1 cellular context compared by ENCODE assay signal in genomic region chr7:16982640-16983103, GRCh38.
TF ChIP-seq lines count a peak whose summit lies in the region.

No MANE protein-coding gene starts in this region.

TF ChIP-seq in HEK293, 187 proteins besides CTCF, POLR2A, EP300 and RAD21 (continued from another document):
- no peak for TF ChIP-seq ZNF114 (tag by site-specific recombination; IDR thresholded peaks at IDR 0.05)
- TF ChIP-seq ATF2 (tag by site-specific recombination; IDR thresholded peaks at IDR 0.05; ENCODE audit: low read depth), result no peak
- no peak for TF ChIP-seq YY2 (tag by site-specific recombination; IDR thresholded peaks at IDR 0.05)
- no peak for TF ChIP-seq HOXD13 (CRISPR knock-in tag; IDR thresholded peaks at IDR 0.05; ENCODE audit: borderline replicate concordance)
- no peak for TF ChIP-seq GLI2 (tag by site-specific recombination; IDR thresholded peaks at IDR 0.05; ENCODE audit: borderline replicate concordance, low read depth)
- no peak for TF ChIP-seq HOXC10 (CRISPR knock-in tag; IDR thresholded peaks at IDR 0.05)
- TF ChIP-seq PRDM2 (tag by site-specific recombination; IDR thresholded peaks at IDR 0.05; ENCODE audit: borderline replicate concordance), result no peak
- TF ChIP-seq BCL11B (tag by site-specific recombination; IDR thresholded peaks at IDR 0.05; ENCODE audit: low read depth), result no peak
- no peak for TF ChIP-seq KLF8 (tag by site-specific recombination; IDR thresholded peaks at IDR 0.05)
- peak; percentile 96 for TF ChIP-seq ZNF654 (tag by site-specific recombination; IDR thresholded peaks at IDR 0.05; ENCODE audit: low read depth)
- no peak for TF ChIP-seq ZNF785 (tag by site-specific recombination; IDR thresholded peaks at IDR 0.05)
- no peak for TF ChIP-seq ZNF596 (tag by site-specific recombination; IDR thresholded peaks at IDR 0.05)
- no peak for TF ChIP-seq ZNF791 (tag by site-specific recombination; IDR thresholded peaks at IDR 0.05)
- TF ChIP-seq ZBTB21 (tag by site-specific recombination; IDR thresholded peaks at IDR 0.05), result no peak
- TF ChIP-seq, protein P1, sequence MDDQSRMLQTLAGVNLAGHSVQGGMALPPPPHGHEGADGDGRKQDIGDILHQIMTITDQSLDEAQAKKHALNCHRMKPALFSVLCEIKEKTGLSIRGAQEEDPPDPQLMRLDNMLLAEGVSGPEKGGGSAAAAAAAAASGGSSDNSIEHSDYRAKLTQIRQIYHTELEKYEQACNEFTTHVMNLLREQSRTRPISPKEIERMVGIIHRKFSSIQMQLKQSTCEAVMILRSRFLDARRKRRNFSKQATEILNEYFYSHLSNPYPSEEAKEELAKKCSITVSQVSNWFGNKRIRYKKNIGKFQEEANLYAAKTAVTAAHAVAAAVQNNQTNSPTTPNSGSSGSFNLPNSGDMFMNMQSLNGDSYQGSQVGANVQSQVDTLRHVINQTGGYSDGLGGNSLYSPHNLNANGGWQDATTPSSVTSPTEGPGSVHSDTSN (CRISPR knock-in tag; IDR thresholded peaks at IDR 0.05), result no peak
- TF ChIP-seq ZNF24 (tag by site-specific recombination; IDR thresholded peaks at IDR 0.05), result no peak
- TF ChIP-seq ZSCAN23 (tag by site-specific recombination; IDR thresholded peaks at IDR 0.05), result no peak
- TF ChIP-seq, protein P2, sequence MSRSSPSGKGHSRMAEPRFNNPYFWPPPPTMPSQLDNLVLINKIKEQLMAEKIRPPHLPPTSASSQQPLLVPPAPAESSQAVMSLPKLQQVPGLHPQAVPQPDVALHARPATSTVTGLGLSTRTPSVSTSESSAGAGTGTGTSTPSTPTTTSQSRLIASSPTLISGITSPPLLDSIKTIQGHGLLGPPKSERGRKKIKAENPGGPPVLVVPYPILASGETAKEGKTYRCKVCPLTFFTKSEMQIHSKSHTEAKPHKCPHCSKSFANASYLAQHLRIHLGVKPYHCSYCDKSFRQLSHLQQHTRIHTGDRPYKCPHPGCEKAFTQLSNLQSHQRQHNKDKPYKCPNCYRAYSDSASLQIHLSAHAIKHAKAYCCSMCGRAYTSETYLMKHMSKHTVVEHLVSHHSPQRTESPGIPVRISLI (tag by site-specific recombination; IDR thresholded peaks at IDR 0.05), result peak; percentile 96
- TF ChIP-seq ZNF623 (tag by site-specific recombination; IDR thresholded peaks at IDR 0.05), result no peak
- no peak for TF ChIP-seq PATZ1 (tag by site-specific recombination; IDR thresholded peaks at IDR 0.05)
- no peak for TF ChIP-seq GLIS1 (tag by site-specific recombination; IDR thresholded peaks at IDR 0.05)
- TF ChIP-seq PRDM1 (tag by site-specific recombination; IDR thresholded peaks at IDR 0.05), result peak; percentile 98
- no peak for TF ChIP-seq ZNF157 (tag by site-specific recombination; IDR thresholded peaks at IDR 0.05)
